9 cellular contexts compared by ENCODE assay signal in genomic region chr3:43181202-43181910, GRCh38.
DNase-seq lines count a peak whose midpoint lies in the region; ATAC-seq and TF ChIP-seq lines count a peak whose summit lies in the region.
"Had no signal": no experiment of that assay in that cellular context is flagged by ENCODE, and none has a peak within 500 bp of the region (broad histone marks: within the 10 kb centered on the region; RNA-seq: fewer than 3 reads in every experiment).

No MANE protein-coding gene starts in this region.

- no peak overlapping the region for H3K27ac ChIP-seq in adrenal gland
- H3K27ac ChIP-seq: 22Rv1 had no signal

- H3K36me3 ChIP-seq in adrenal gland (replicated peaks in 1 of 2), result no peaks in the 10 kb centered on the region

- TF ChIP-seq CTCF in adrenal gland (IDR thresholded peaks at IDR 0.05), result no peak

- TF ChIP-seq POLR2A in adrenal gland (IDR thresholded peaks at IDR 0.05), result no peak

- H3K27me3 ChIP-seq in adrenal gland, result no peaks in the 10 kb centered on the region

- no peaks in the 10 kb centered on the region for H3K9me3 ChIP-seq in adrenal gland (replicated peaks in 1 of 3)

- no peak overlapping the region for H3K4me3 ChIP-seq in adrenal gland

- H3K4me1 ChIP-seq in adrenal gland (replicated peaks in 1 of 2), result peaks cover 11 to 29% of the 10 kb centered on the region in 2 donors

- WGBS in adrenal gland, 4 donors, result 71 to 81% (median 76%) methylated on average over 17 of the region's 17 CpGs

- intact Hi-C loops in adrenal gland (cut with DNase I), result no loop called here

- peak; percentile 90 to 95 for ATAC-seq in activated naive CD4-positive, alpha-beta T cell treated with anti-CD3 and anti-CD28 coated beads, Interleukin-2, amount 50 U/mL, for 72 hours

- H3K27ac Mint-ChIP-seq in activated naive CD4-positive, alpha-beta T cell treated with anti-CD3 and anti-CD28 coated beads, Interleukin-2, amount 50 U/mL, for 72 hours, result peak overlapping the region; percentile 45 to 77

- no peaks in the 10 kb centered on the region for H3K36me3 Mint-ChIP-seq in activated naive CD4-positive, alpha-beta T cell treated with anti-CD3 and anti-CD28 coated beads, Interleukin-2, amount 50 U/mL, for 72 hours

- DNase-seq in NCI-H1417 (lab: John Stamatoyannopoulos, UW) (peak in 2 of 3 experiments; percentile 5 to 49), NCI-H1417 treated with DMSO at 0.1 percent for 48 hours (lab: John Stamatoyannopoulos, UW) (no peak), LoVo (ENCODE audit: low spot score) (peak; percentile 62), adrenal gland (no peak), NCI-H1048 (lab: John Stamatoyannopoulos, UW) (no peak), NCI-H1436 (lab: John Stamatoyannopoulos, UW) (no peak)
- peak; percentile 60 to 61 for DNase-seq in activated naive CD4-positive, alpha-beta T cell treated with anti-CD3 and anti-CD28 coated beads, Interleukin-2, amount 50 U/mL, for 72 hours (ENCODE audit: low spot score in 2 of 2)
- peak; percentile 25 for DNase-seq in stimulated activated CD8-positive, alpha-beta memory T cell treated with anti-CD3 and anti-CD28 coated beads, Interleukin-4, amount 100 ng/mL, for 24 hours (ENCODE audit: low read depth)

- H3K9me3 Mint-ChIP-seq in activated naive CD4-positive, alpha-beta T cell treated with anti-CD3 and anti-CD28 coated beads, Interleukin-2, amount 50 U/mL, for 72 hours, result no peaks in the 10 kb centered on the region

Comparison
In these comparisons a context has a peak if more than half of its experiments do, and no peak if none do; other contexts are left out.
1. DNase-seq: peak in NCI-H1417 (2 of 3), LoVo (single experiment), activated naive CD4-positive, alpha-beta T cell treated with anti-CD3 and anti-CD28 coated beads, Interleukin-2, amount 50 U/mL, for 72 hours (2 of 2) and stimulated activated CD8-positive, alpha-beta memory T cell treated with anti-CD3 and anti-CD28 coated beads, Interleukin-4, amount 100 ng/mL, for 24 hours (single experiment); none in NCI-H1417 treated with DMSO at 0.1 percent for 48 hours (single experiment), adrenal gland (0 of 7), NCI-H1048 (single experiment) and NCI-H1436 (single experiment).